25 cellular contexts compared by ENCODE assay signal in genomic region chr2:6196461-6196860, GRCh38.
"Had no signal": no experiment of that assay in that cellular context is flagged by ENCODE, and none has a peak within 500 bp of the region (broad histone marks: within the 10 kb centered on the region; RNA-seq: fewer than 3 reads in every experiment).

No MANE protein-coding gene starts in this region.

- H3K36me3 Mint-ChIP-seq: activated CD4-positive, alpha-beta memory T cell treated with anti-CD3 and anti-CD28 coated beads for 36 hours; activated naive CD4-positive, alpha-beta T cell treated with anti-CD3 and anti-CD28 coated beads, Interleukin-2, amount 50 U/mL, for 72 hours had no signal

- H3K4me1 ChIP-seq: SJSA1 had no signal

- DNase-seq: activated CD4-positive, alpha-beta memory T cell treated with anti-CD3 and anti-CD28 coated beads for 36 hours; activated CD4-positive, alpha-beta T cell treated with anti-CD3 and anti-CD28 coated beads, Interleukin-2, amount 10 ng/mL, durations not matched to agents 7 days and 5 days; activated CD4-positive, CD25-positive, alpha-beta regulatory T cell; activated CD8-positive, alpha-beta memory T cell treated with anti-CD3 and anti-CD28 coated beads for 24 hours; activated effector memory CD4-positive, alpha-beta T cell treated with anti-CD3 and anti-CD28 coated beads, Interleukin-2, amount 50 U/mL, for 16 hours; activated naive CD4-positive, alpha-beta T cell treated with Interleukin-2 at 50 U/mL for 16 hours; activated naive CD8-positive, alpha-beta T cell treated with anti-CD3 and anti-CD28 coated beads, Interleukin-2, amount 50 U/mL, for 24 hours; activated T-cell treated with anti-CD3 and anti-CD28 coated beads, Interleukin-2, amount 50 U/mL, for 4 hours; amniotic stem cell; cerebellar nuclear complex; Karpas-422; NCI-H146; NCI-H187 treated with DMSO at 0.1 percent for 48 hours; NCI-H2081 treated with DMSO at 0.1 percent for 48 hours; NCI-H526; NK-92 treated with Interleukin-12 subunit alpha and Interleukin-12 subunit beta, amount 100 ng/mL, for 24 hours; PC-3; SHP77; SW 1271; T-helper 17 cell; T-helper 9 cell had no signal

- H3K4me3 ChIP-seq: SJSA1 had no signal

- H3K27me3 ChIP-seq: SJSA1 had no signal

- H3K4me1 Mint-ChIP-seq: activated CD4-positive, alpha-beta T cell treated with anti-CD3 and anti-CD28 coated beads, Interleukin-2, amount 10 ng/mL, durations not matched to agents 7 days and 5 days; activated naive CD8-positive, alpha-beta T cell treated with anti-CD3 and anti-CD28 coated beads, Interleukin-2, amount 50 U/mL, for 24 hours; T-helper 17 cell had no signal

- H3K27me3 Mint-ChIP-seq: activated CD4-positive, alpha-beta memory T cell treated with anti-CD3 and anti-CD28 coated beads for 36 hours; activated CD4-positive, alpha-beta T cell treated with anti-CD3 and anti-CD28 coated beads, Interleukin-2, amount 10 ng/mL, durations not matched to agents 7 days and 5 days; activated naive CD8-positive, alpha-beta T cell treated with anti-CD3 and anti-CD28 coated beads, Interleukin-2, amount 50 U/mL, for 24 hours; T-helper 17 cell had no signal

- H3K9me3 ChIP-seq: SJSA1 had no signal

- ATAC-seq: activated naive CD4-positive, alpha-beta T cell treated with anti-CD3 and anti-CD28 coated beads, Interleukin-2, amount 50 U/mL, for 72 hours; activated naive CD8-positive, alpha-beta T cell treated with anti-CD3 and anti-CD28 coated beads, Interleukin-2, amount 50 U/mL, for 24 hours; activated T-cell treated with anti-CD3 and anti-CD28 coated beads, Interleukin-2, amount 50 U/mL, for 4 hours; PC-3; SK-N-SH treated with all-trans-retinoic acid at 6 μM for 48 hours; T-helper 17 cell had no signal

- H3K36me3 ChIP-seq: SJSA1 had no signal

- H3K4me3 Mint-ChIP-seq: activated CD4-positive, alpha-beta memory T cell treated with anti-CD3 and anti-CD28 coated beads for 36 hours; activated CD4-positive, alpha-beta T cell treated with anti-CD3 and anti-CD28 coated beads, Interleukin-2, amount 10 ng/mL, durations not matched to agents 7 days and 5 days; activated naive CD8-positive, alpha-beta T cell treated with anti-CD3 and anti-CD28 coated beads, Interleukin-2, amount 50 U/mL, for 24 hours; activated T-cell treated with anti-CD3 and anti-CD28 coated beads, Interleukin-2, amount 50 U/mL, for 4 hours; T-helper 17 cell had no signal

- H3K27ac ChIP-seq: SJSA1, VCaP had no signal

- H3K27ac Mint-ChIP-seq: activated CD4-positive, alpha-beta memory T cell treated with anti-CD3 and anti-CD28 coated beads for 36 hours; activated CD4-positive, alpha-beta T cell treated with anti-CD3 and anti-CD28 coated beads, Interleukin-2, amount 10 ng/mL, durations not matched to agents 7 days and 5 days; activated naive CD4-positive, alpha-beta T cell treated with anti-CD3 and anti-CD28 coated beads, Interleukin-2, amount 50 U/mL, for 72 hours; activated naive CD8-positive, alpha-beta T cell treated with anti-CD3 and anti-CD28 coated beads, Interleukin-2, amount 50 U/mL, for 24 hours; T-helper 17 cell had no signal
